ENCODE assay signal across 8 cellular contexts in genomic region chr1:201709564-201710295, GRCh38.
DNase-seq lines count a peak whose midpoint lies in the region; ATAC-seq and TF ChIP-seq lines count a peak whose summit lies in the region.

No MANE protein-coding gene starts in this region.

- H3K9me2 ChIP-seq in MM.1S (replicated peaks; ENCODE audit: insufficient read depth, low read length), result no peaks in the 10 kb centered on the region

- DNase-seq in Caki2 (ENCODE audit: low read depth) (peak; percentile 62), MM.1S (peak; percentile 71), mammary epithelial cell (peak; percentile 35), left lobe of liver (ENCODE audit: low spot score) (peak; percentile 60)
- DNase-seq in stimulated activated CD4-positive, alpha-beta T cell treated with anti-CD3 and anti-CD28 coated beads, Interleukin-4, amount 100 ng/mL, for 4 hours, result peak; percentile 35 to 59

- ATAC-seq in GM21390 (IDR thresholded peaks at IDR 0.05; ENCODE audit: unreplicated experiment), result peak; percentile 73
- ATAC-seq in left lobe of liver, result peak; percentile 90
- no peak for ATAC-seq in GM21360 (IDR thresholded peaks at IDR 0.05; ENCODE audit: unreplicated experiment)

- 19% methylated on average over 2 of the region's 4 CpGs for WGBS in mammary epithelial cell (ENCODE audit: low coverage, missing lambda C conversion rate)

- H3K4me1 ChIP-seq in MM.1S (ENCODE audit: low read length) (no peaks in the 10 kb centered on the region), mammary epithelial cell (ENCODE audit: insufficient read depth, low read length) (peaks cover 45% of the 10 kb centered on the region)

- intact Hi-C loops in mammary epithelial cell (cut with micrococcal nuclease), result loop anchor here (1.0 to 10.0 kb wide), 5 partner anchors 30 to 405 kb away; no protein-coding TSS in a partner anchor

- no peak overlapping the region for H3K4me3 ChIP-seq in MM.1S (ENCODE audit: low read length)
- no peak overlapping the region for H3K4me3 ChIP-seq in WI38 (ENCODE audit: low read depth, low read length)
- H3K4me3 ChIP-seq in mammary epithelial cell (replicated peaks in 1 of 3; ENCODE audit: insufficient read depth in 1 of 3, low read depth in 2 of 3, low read length in 3 of 3), result no peak overlapping the region

- H3K9me3 ChIP-seq in MM.1S (replicated peaks; ENCODE audit: insufficient read depth, low read length), result no peaks in the 10 kb centered on the region
- H3K9me3 ChIP-seq in mammary epithelial cell (replicated peaks; ENCODE audit: insufficient read depth, low read length), result no peaks in the 10 kb centered on the region

- H3K79me2 ChIP-seq in MM.1S (ENCODE audit: low read length), result no peaks in the 10 kb centered on the region
- no peaks in the 10 kb centered on the region for H3K79me2 ChIP-seq in mammary epithelial cell (ENCODE audit: insufficient read depth, low read length)

- dilution Hi-C loops in mammary epithelial cell (cut with HindIII; ENCODE audit: low sequenced_read_pairs), result no loop called here

- no peaks in the 10 kb centered on the region for H3K27me3 ChIP-seq in MM.1S (replicated peaks; ENCODE audit: insufficient read depth, low read length)
- H3K27me3 ChIP-seq in mammary epithelial cell (ENCODE audit: insufficient read depth, low read length), result no peaks in the 10 kb centered on the region

- in situ Hi-C loops in Caki2 (cut with HindIII; ENCODE audit: low pct_unique_long_range_greater_than_20kb, low sequenced_read_pairs), result no loop called here
- in situ Hi-C loops in mammary epithelial cell (cut with MboI; ENCODE audit: low sequenced_read_pairs in 2 of 2), result loop anchor here (5.0 kb wide), 2 partner anchors 78 to 152 kb away; no protein-coding TSS in a partner anchor

- H4K20me1 ChIP-seq in MM.1S (ENCODE audit: insufficient read depth, low read length) (no peaks in the 10 kb centered on the region), mammary epithelial cell (ENCODE audit: insufficient read depth, low read length) (no peaks in the 10 kb centered on the region)

- H2AFZ ChIP-seq in MM.1S (ENCODE audit: low read length) (no peak overlapping the region), mammary epithelial cell (ENCODE audit: low read depth, low read length) (peak overlapping the region; percentile 49)

- BruUV-seq in mammary epithelial cell (replicated peaks; lab: Mats Ljungman, UMichigan), result no TSS peak

- H3K36me3 ChIP-seq in MM.1S (replicated peaks; ENCODE audit: insufficient read depth, low read length), result no peaks in the 10 kb centered on the region
- H3K36me3 ChIP-seq in mammary epithelial cell (ENCODE audit: insufficient read depth, low read length), result no peaks in the 10 kb centered on the region

- H3K4me2 ChIP-seq in MM.1S (ENCODE audit: low read depth, low read length) (no peak overlapping the region), mammary epithelial cell (ENCODE audit: insufficient read depth, low read depth, low read length) (no peak overlapping the region)

- no peaks in the 10 kb centered on the region for H3F3A ChIP-seq in MM.1S (ENCODE audit: insufficient read depth, low read length)

- no peak overlapping the region for H3K27ac ChIP-seq in MM.1S (ENCODE audit: low read length)
- H3K27ac ChIP-seq in mammary epithelial cell (ENCODE audit: insufficient read depth, low read depth, low read length), result no peak overlapping the region

- H3K9ac ChIP-seq in MM.1S (ENCODE audit: low read length) (no peak overlapping the region), mammary epithelial cell (ENCODE audit: insufficient read depth, low read length) (no peak overlapping the region)

- CTCF ChIA-PET in mammary epithelial cell (lab: Charles Lee; ENCODE audit: low non-redundant PET), result interaction anchor here (0.5 to 1.6 kb wide), 9 partner anchors 30 to 223 kb away, joined by 3 to 13 read pairs (median 7); no protein-coding TSS in a partner anchor

- peak; percentile 95 for TF ChIP-seq CTCF in MM.1S (IDR thresholded peaks at IDR 0.05; ENCODE audit: low read length)
- peak; percentile 59; the same call in 1 of the 2 replicates for TF ChIP-seq CTCF in WI38 (IDR thresholded peaks at IDR 0.05; ENCODE audit: low read depth, low read length)
- TF ChIP-seq CTCF in mammary epithelial cell (conservative IDR thresholded peaks at IDR 0.05 in 1 of 2, IDR thresholded peaks at IDR 0.05 in 1 of 2; ENCODE audit: extremely low read depth in 1 of 2, insufficient read depth in 1 of 2, low read depth in 1 of 2, low read length in 2 of 2), result peak; percentile 80 to 93
